ENCODE assay signal across 17 cellular contexts in the genomic region with DNA sequence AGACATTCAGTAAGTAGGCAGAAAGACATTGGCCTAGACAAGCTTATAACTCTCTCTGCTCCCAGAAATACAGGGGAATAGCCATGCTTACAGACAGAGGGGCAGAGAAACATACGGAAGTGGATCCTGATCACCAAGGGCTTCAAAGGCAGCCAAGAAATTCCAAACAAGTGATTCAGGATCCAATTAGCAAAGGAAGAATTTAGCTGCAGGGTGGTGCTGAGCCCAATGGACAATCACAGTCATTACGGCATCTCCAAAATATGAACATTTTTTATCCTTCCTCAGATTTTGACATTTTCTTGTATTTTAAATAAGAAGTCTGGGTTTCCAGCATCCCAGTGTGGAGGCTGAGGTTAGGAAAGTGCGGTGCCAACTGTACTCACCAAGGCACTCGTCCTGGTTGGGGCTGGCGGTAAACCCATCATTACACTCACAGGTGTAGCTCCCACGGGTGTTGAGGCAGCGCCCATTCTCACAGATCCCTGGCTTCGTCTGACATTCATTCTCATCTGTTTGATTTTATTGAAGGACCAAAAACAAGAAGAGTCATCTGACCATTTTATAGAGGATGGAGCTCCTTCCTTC.
DNase-seq lines count a peak whose midpoint lies in the region; ATAC-seq and TF ChIP-seq lines count a peak whose summit lies in the region.
"Had no signal": no experiment of that assay in that cellular context is flagged by ENCODE, and none has a peak within 500 bp of the region (broad histone marks: within the 10 kb centered on the region; RNA-seq: fewer than 3 reads in every experiment).

No MANE protein-coding gene starts in this region.

- peak overlapping the region; percentile 77 for H3K27ac Mint-ChIP-seq in osteocyte (ENCODE audit: unreplicated experiment)
- H3K27ac Mint-ChIP-seq: naive thymus-derived CD8-positive, alpha-beta T cell had no signal

- peaks cover 14% of the 10 kb centered on the region for H3K4me1 ChIP-seq in fibroblast of lung (ENCODE audit: control insufficient read depth, extremely low read depth, insufficient read depth, low read length)
- H3K4me1 ChIP-seq: right atrium auricular region, transverse colon had no signal

- CTCF ChIA-PET in RWPE1 (lab: Yijun Ruan, JAX), result no interaction called here

- no peak for ATAC-seq in HG03342 (IDR thresholded peaks at IDR 0.05; ENCODE audit: unreplicated experiment)
- no peak for ATAC-seq in HG03097 (IDR thresholded peaks at IDR 0.05; ENCODE audit: low FRiP score, unreplicated experiment)
- ATAC-seq: naive thymus-derived CD8-positive, alpha-beta T cell had no signal

- H3K36me3 ChIP-seq in fibroblast of lung (ENCODE audit: control insufficient read depth, insufficient read depth, low read length), result peaks cover 18% of the 10 kb centered on the region
- H3K36me3 ChIP-seq: WERI-Rb-1 had no signal

- no peak overlapping the region for H3K4me3 ChIP-seq in fibroblast of lung (replicated peaks in 1 of 4; ENCODE audit: control extremely low read depth in 1 of 4, insufficient read depth in 1 of 4, low read depth in 3 of 4, low read length in 4 of 4)
- H3K4me3 ChIP-seq: heart left ventricle, right atrium auricular region, transverse colon had no signal

- no peak overlapping the region for H2AFZ ChIP-seq in fibroblast of lung (ENCODE audit: low read length)

- DNase-seq in ELR (ENCODE audit: low read depth) (peak; percentile 85), RWPE1 (ENCODE audit: low spot score) (peak; percentile 36), fibroblast of lung (ENCODE audit: low read depth in 2 of 2) (peak; percentile 72 to 95), osteocyte (ENCODE audit: extremely low spot score, unreplicated experiment) (no peak), kidney glomerular epithelial cell (lab: John Stamatoyannopoulos, UW) (no peak), SK-N-DZ (ENCODE audit: low spot score) (no peak)
- DNase-seq: activated CD8-positive, alpha-beta memory T cell treated with anti-CD3 and anti-CD28 coated beads for 24 hours; activated effector memory CD4-positive, alpha-beta T cell treated with anti-CD3 and anti-CD28 coated beads, Interleukin-2, amount 50 U/mL, for 16 hours; heart left ventricle; naive thymus-derived CD8-positive, alpha-beta T cell; NCI-H1417; stimulated activated CD4-positive, alpha-beta T cell treated with anti-CD3 and anti-CD28 coated beads, Interleukin-2, amount 100 ng/mL, for 24 hours; transverse colon; WERI-Rb-1 had no signal

- H3K9ac ChIP-seq in fibroblast of lung (ENCODE audit: insufficient read depth, low read length), result no peak overlapping the region

- peak overlapping the region; percentile 46 for H3K4me2 ChIP-seq in fibroblast of lung (ENCODE audit: extremely low read depth, insufficient read depth, low read length)

- no peak overlapping the region for H3K4me3 Mint-ChIP-seq in osteocyte (ENCODE audit: unreplicated experiment)
- H3K4me3 Mint-ChIP-seq: naive thymus-derived CD8-positive, alpha-beta T cell had no signal

- H3K9me3 ChIP-seq in fibroblast of lung (ENCODE audit: control insufficient read depth, insufficient read depth, low read depth, low read length), result no peaks in the 10 kb centered on the region
- H3K9me3 ChIP-seq: heart left ventricle, right atrium auricular region, transverse colon had no signal

- no peaks in the 10 kb centered on the region for H3K9me3 Mint-ChIP-seq in osteocyte (ENCODE audit: unreplicated experiment)
- H3K9me3 Mint-ChIP-seq: naive thymus-derived CD8-positive, alpha-beta T cell had no signal

- H3K27me3 ChIP-seq in fibroblast of lung (ENCODE audit: control insufficient read depth, insufficient read depth, low read length), result no peaks in the 10 kb centered on the region
- H3K27me3 ChIP-seq: heart left ventricle, right atrium auricular region, transverse colon had no signal

- H3K27me3 Mint-ChIP-seq in osteocyte (ENCODE audit: unreplicated experiment), result no peaks in the 10 kb centered on the region

- no peaks in the 10 kb centered on the region for H3K79me2 ChIP-seq in fibroblast of lung (ENCODE audit: control insufficient read depth, insufficient read depth, low read length)

- TF ChIP-seq CTCF in RWPE1 (conservative IDR thresholded peaks at IDR 0.05; ENCODE audit: low read depth), result no peak
- TF ChIP-seq CTCF in fibroblast of lung (conservative IDR thresholded peaks at IDR 0.05 in 1 of 2, IDR thresholded peaks at IDR 0.05 in 1 of 2; ENCODE audit: low read depth in 1 of 2, low read length in 2 of 2), result no peak
- no peak for TF ChIP-seq CTCF in osteocyte (IDR thresholded peaks at IDR 0.05)

- H3K4me1 Mint-ChIP-seq in osteocyte (ENCODE audit: unreplicated experiment), result peaks cover 38% of the 10 kb centered on the region
- H3K4me1 Mint-ChIP-seq: naive thymus-derived CD8-positive, alpha-beta T cell had no signal

- POLR2A ChIA-PET in RWPE1 (lab: Yijun Ruan, JAX; ENCODE audit: low non-redundant PET), result no interaction called here

- no peaks in the 10 kb centered on the region for H4K20me1 ChIP-seq in fibroblast of lung (ENCODE audit: control insufficient read depth, extremely low read depth, insufficient read depth, low read length)

- H3K36me3 Mint-ChIP-seq in osteocyte (ENCODE audit: unreplicated experiment), result peaks cover 77% of the 10 kb centered on the region
- H3K36me3 Mint-ChIP-seq: naive thymus-derived CD8-positive, alpha-beta T cell had no signal

- H3K27ac ChIP-seq in RWPE1 (no peak overlapping the region), fibroblast of lung (ENCODE audit: insufficient read depth, low read length) (peak overlapping the region; percentile 76)
- H3K27ac ChIP-seq: transverse colon, WERI-Rb-1 had no signal

Comparison
In these comparisons a context has a peak if more than half of its experiments do, and no peak if none do; other contexts are left out.
1. DNase-seq: peak in ELR (single experiment), RWPE1 (single experiment) and fibroblast of lung (2 of 2); none in osteocyte (single experiment), kidney glomerular epithelial cell (single experiment) and SK-N-DZ (single experiment).